In genomic region chr10:73873843-73874215, GRCh38 we compare ENCODE assay signal across 8 cellular contexts. TPM values are rescaled to one million over a fixed set of nuclear protein-coding genes. Genes with fewer than 3 reads are reported as not detected.
DNase-seq lines count a peak whose midpoint lies in the region; ATAC-seq and TF ChIP-seq lines count a peak whose summit lies in the region.

No MANE protein-coding gene starts in this region.

- H3K4me3 ChIP-seq in esophagus squamous epithelium, result peak overlapping the region; percentile 74 to 98 (median 88)
- H3K4me3 ChIP-seq in gastrocnemius medialis, result peak overlapping the region; percentile 74 to 86 (median 78)

- no peaks in the 10 kb centered on the region for H3K27me3 ChIP-seq in esophagus squamous epithelium
- no peaks in the 10 kb centered on the region for H3K27me3 ChIP-seq in gastrocnemius medialis

- H3K27ac ChIP-seq in esophagus squamous epithelium (peak overlapping the region; percentile 76 to 89 (median 84)), gastrocnemius medialis (peak overlapping the region; percentile 72 to 97 (median 90))

- in situ Hi-C loops in gastrocnemius medialis (cut with MboI; ENCODE audit: low sequenced_read_pairs in 4 of 4), result no loop called here

- no peak for DNase-seq in activated T-cell treated with anti-CD3 and anti-CD28 coated beads, Interleukin-2, amount 50 U/mL, for 4 hours
- no peak for DNase-seq in activated T-cell treated with anti-CD3 and anti-CD28 coated beads for 4 hours
- DNase-seq in RPMI8226, result peak; percentile 23
- DNase-seq in esophagus squamous epithelium (lab: John Stamatoyannopoulos, UW), result no peak
- DNase-seq in gastrocnemius medialis, result no peak
- no peak for DNase-seq in MV-4-11 (lab: John Stamatoyannopoulos, UW)
- no peak for DNase-seq in NCI-H1105 (lab: John Stamatoyannopoulos, UW)
- DNase-seq in cerebellar nuclear complex (lab: John Stamatoyannopoulos, UW), result no peak

- H3K36me3 ChIP-seq in esophagus squamous epithelium (peaks cover 0 to 39% (median 0%) of the 10 kb centered on the region in 3 donors), gastrocnemius medialis (peaks cover 0 to 4% of the 10 kb centered on the region in 2 donors)

- peaks cover 61% of the 10 kb centered on the region for H3K4me1 Mint-ChIP-seq in activated T-cell treated with anti-CD3 and anti-CD28 coated beads, Interleukin-2, amount 50 U/mL, for 4 hours (ENCODE audit: low read depth)

- no peak for TF ChIP-seq CTCF in esophagus squamous epithelium (IDR thresholded peaks at IDR 0.05)
- no peak for TF ChIP-seq CTCF in gastrocnemius medialis (IDR thresholded peaks at IDR 0.05 in 4 of 5, conservative IDR thresholded peaks at IDR 0.05 in 1 of 5)

- no peaks in the 10 kb centered on the region for H3K9me3 Mint-ChIP-seq in activated T-cell treated with anti-CD3 and anti-CD28 coated beads, Interleukin-2, amount 50 U/mL, for 4 hours

- H3K4me1 ChIP-seq in esophagus squamous epithelium (peaks cover 36 to 77% (median 41%) of the 10 kb centered on the region in 3 donors), gastrocnemius medialis (peaks cover 59 to 69% of the 10 kb centered on the region in 2 donors)

- peaks cover 8% of the 10 kb centered on the region for H3K36me3 Mint-ChIP-seq in activated T-cell treated with anti-CD3 and anti-CD28 coated beads, Interleukin-2, amount 50 U/mL, for 4 hours (ENCODE audit: insufficient read depth)

- intact Hi-C loops in esophagus squamous epithelium (cut with DNase I), result no loop called here
- intact Hi-C loops in gastrocnemius medialis (cut with DNase I; ENCODE audit: low total_unique reads), result loop anchor here (5.0 to 10.0 kb wide), 3 partner anchors 62 to 1241 kb away; partner anchors contain the start of genes NDST2 and SAMD8

- H3K9me3 ChIP-seq in esophagus squamous epithelium (no peaks in the 10 kb centered on the region), gastrocnemius medialis (no peaks in the 10 kb centered on the region)

- WGBS in esophagus squamous epithelium, 2 donors, result 0% methylated on average over 2 of the region's 39 CpGs; no CpG with 5 or more reads in 1 of the 2 donors

- no peaks in the 10 kb centered on the region for H3K27me3 Mint-ChIP-seq in activated T-cell treated with anti-CD3 and anti-CD28 coated beads, Interleukin-2, amount 50 U/mL, for 4 hours (ENCODE audit: low read depth)

- H3K4me3 Mint-ChIP-seq in activated T-cell treated with anti-CD3 and anti-CD28 coated beads, Interleukin-2, amount 50 U/mL, for 4 hours, result peak overlapping the region; percentile 47

- ATAC-seq in activated T-cell treated with anti-CD3 and anti-CD28 coated beads, Interleukin-2, amount 50 U/mL, for 4 hours, result peak; percentile 16 to 18
- no peak for ATAC-seq in gastrocnemius medialis

- no peak for TF ChIP-seq POLR2A in esophagus squamous epithelium (IDR thresholded peaks at IDR 0.05)
- no peak for TF ChIP-seq POLR2A in gastrocnemius medialis (IDR thresholded peaks at IDR 0.05)

RNA-seq across cellular contexts. Expression of gene CAMK2G, which starts 0.5 kb away (rescaled TPM):
- total RNA-seq in activated T-cell treated with anti-CD3 and anti-CD28 coated beads, Interleukin-2, amount 50 U/mL, for 4 hours, result 10 to 100 TPM; 14.5 to 20.7 (median 16.6) TPM
- 10 to 100 TPM; 15.5 to 37.0 (median 28.6) TPM for total RNA-seq in esophagus squamous epithelium
- total RNA-seq in gastrocnemius medialis, result 10 to 100 TPM; 48.6 to 67.5 (median 51.7) TPM

RNA-seq across cellular contexts. Expression of gene PLAU, which starts 37.1 kb away (rescaled TPM):
- 1 to 10 TPM in 1 of 3 donors, under 1 TPM in 2; 0.82 to 1.1 (median 0.84) TPM for total RNA-seq in activated T-cell treated with anti-CD3 and anti-CD28 coated beads, Interleukin-2, amount 50 U/mL, for 4 hours
- total RNA-seq in esophagus squamous epithelium (10 to 100 TPM in 2 of 4 donors, 1 to 10 TPM in 2; 8.8 to 15.9 (median 11.9) TPM), gastrocnemius medialis (1 to 10 TPM in 3 of 4 donors, under 1 TPM in 1; 0.83 to 5.0 (median 2.3) TPM)

Comparison
In these comparisons a context has a peak if more than half of its experiments do, and no peak if none do; other contexts are left out.
1. ATAC-seq: peak in activated T-cell treated with anti-CD3 and anti-CD28 coated beads, Interleukin-2, amount 50 U/mL, for 4 hours (2 of 2); none in gastrocnemius medialis (0 of 2).